ENCODE assay signal across 20 cellular contexts in the genomic region with DNA sequence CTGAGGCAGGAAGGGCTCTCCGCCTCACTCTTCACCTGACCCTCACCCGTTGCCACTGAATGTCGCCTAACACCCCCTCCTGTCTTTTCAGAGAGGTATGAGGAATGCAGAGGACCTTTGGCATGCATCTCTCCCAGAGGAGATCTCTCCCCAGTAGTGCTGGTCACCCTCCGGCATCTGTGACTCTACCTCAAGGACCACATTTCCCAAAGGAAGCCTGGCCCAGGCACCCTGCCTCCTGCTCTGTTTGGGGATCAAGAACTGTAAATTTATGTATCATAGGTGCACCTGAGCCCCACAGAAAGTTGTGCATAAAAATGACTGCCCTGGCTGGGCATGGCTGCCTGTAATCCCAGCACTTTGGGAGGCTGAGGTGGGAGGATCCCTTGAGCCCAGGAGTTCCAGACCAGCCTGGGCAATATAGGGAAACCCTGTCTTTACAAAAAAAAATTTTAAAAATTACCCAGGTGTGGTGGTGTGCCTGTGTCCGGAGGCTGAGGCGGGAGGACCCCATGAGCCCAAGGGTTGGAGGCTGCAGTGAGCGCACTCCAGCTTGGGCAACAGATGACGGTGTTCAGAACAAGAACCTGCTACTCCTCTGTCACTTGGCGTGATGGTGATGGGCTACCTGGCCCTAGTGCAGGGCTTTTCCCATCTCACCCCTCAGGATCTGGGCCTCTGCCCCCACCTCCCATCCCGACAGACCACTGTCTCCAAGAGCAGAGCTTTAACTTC. TPM values are rescaled to one million over a fixed set of nuclear protein-coding genes. Genes with fewer than 3 reads are reported as not detected.
DNase-seq lines count a peak whose midpoint lies in the region; ATAC-seq and TF ChIP-seq lines count a peak whose summit lies in the region.
"Had no signal": no experiment of that assay in that cellular context is flagged by ENCODE, and none has a peak within 500 bp of the region (broad histone marks: within the 10 kb centered on the region; RNA-seq: fewer than 3 reads in every experiment).

No MANE protein-coding gene starts in this region.

- H3K4me3 Mint-ChIP-seq in stimulated activated naive CD8-positive, alpha-beta T cell treated with anti-CD3 and anti-CD28 coated beads, Interleukin-15, Interleukin-2, amounts not matched to agents 100 ng/mL and 50 ng/mL, for 24 hours = no peak overlapping the region
- H3K4me3 Mint-ChIP-seq: activated CD4-positive, alpha-beta T cell treated with anti-CD3 and anti-CD28 coated beads, Interleukin-2, amount 10 ng/mL, durations not matched to agents 24 days and 14 days; activated T-helper 1 cell treated with anti-CD3 and anti-CD28 coated beads, Interleukin-12 subunit alpha, Interleukin-12 subunit beta, Interleukin-2, Interleukin-4 antibody, amounts not matched to agents 30 ng/mL and 10 ng/mL and 1 ng/mL, durations not matched to agents 14 hours and 24 hours and 36 hours had no signal

- H3K9me3 Mint-ChIP-seq in stimulated activated naive CD8-positive, alpha-beta T cell treated with anti-CD3 and anti-CD28 coated beads, Interleukin-15, Interleukin-2, amounts not matched to agents 100 ng/mL and 50 ng/mL, for 24 hours = no peaks in the 10 kb centered on the region
- H3K9me3 Mint-ChIP-seq: activated CD4-positive, alpha-beta T cell treated with anti-CD3 and anti-CD28 coated beads, Interleukin-2, amount 10 ng/mL, durations not matched to agents 24 days and 14 days; activated T-helper 1 cell treated with anti-CD3 and anti-CD28 coated beads, Interleukin-12 subunit alpha, Interleukin-12 subunit beta, Interleukin-2, Interleukin-4 antibody, amounts not matched to agents 30 ng/mL and 10 ng/mL and 1 ng/mL, durations not matched to agents 14 hours and 24 hours and 36 hours had no signal

- DNase-seq in stimulated activated naive CD8-positive, alpha-beta T cell treated with anti-CD3 and anti-CD28 coated beads, Interleukin-15, Interleukin-2, amounts not matched to agents 100 U/mL and 50 U/mL, for 24 hours = no peak
- no peak for DNase-seq in ascending aorta (ENCODE audit: low spot score in 2 of 2)
- peak; percentile 91 for DNase-seq in osteoblast (ENCODE audit: insufficient read length, low spot score, missing footprints)
- DNase-seq in vagina (ENCODE audit: extremely low spot score in 2 of 2) = no peak
- no peak for DNase-seq in pons (ENCODE audit: low spot score)
- DNase-seq in AML-193 (lab: John Stamatoyannopoulos, UW) = no peak
- no peak for DNase-seq in GDM1 (lab: John Stamatoyannopoulos, UW)
- DNase-seq: activated CD4-positive, alpha-beta T cell treated with anti-CD3 and anti-CD28 coated beads, Interleukin-2, amount 10 ng/mL, durations not matched to agents 24 days and 14 days; anterior cingulate cortex; BE2C; Karpas-422; mammary epithelial cell; NCI-H1436; NCI-H345; occipital lobe had no signal

- peaks cover 33% of the 10 kb centered on the region for H3K36me3 Mint-ChIP-seq in stimulated activated naive CD8-positive, alpha-beta T cell treated with anti-CD3 and anti-CD28 coated beads, Interleukin-15, Interleukin-2, amounts not matched to agents 100 ng/mL and 50 ng/mL, for 24 hours (ENCODE audit: low read depth)

- H3K27me3 ChIP-seq in ascending aorta = no peaks in the 10 kb centered on the region
- H3K27me3 ChIP-seq in osteoblast (ENCODE audit: insufficient read depth, low read length) = no peaks in the 10 kb centered on the region
- no peaks in the 10 kb centered on the region for H3K27me3 ChIP-seq in vagina
- H3K27me3 ChIP-seq: BE2C, SJSA1 had no signal

- peaks cover 0 to 36% of the 10 kb centered on the region in 2 donors for H3K4me1 ChIP-seq in ascending aorta
- H3K4me1 ChIP-seq in osteoblast (ENCODE audit: insufficient read depth, low read length) = peaks cover 49% of the 10 kb centered on the region
- H3K4me1 ChIP-seq in vagina = peaks cover 62% of the 10 kb centered on the region

- H3K36me3 ChIP-seq in ascending aorta (peaks cover 53 to 57% of the 10 kb centered on the region in 2 donors), osteoblast (ENCODE audit: insufficient read depth, low read length) (peaks cover 79% of the 10 kb centered on the region), vagina (peaks cover 0 to 56% of the 10 kb centered on the region in 2 donors)
- H3K36me3 ChIP-seq: BE2C had no signal

- H3K4me3 ChIP-seq in ascending aorta (no peak overlapping the region), osteoblast (ENCODE audit: insufficient read depth, low read length) (no peak overlapping the region), vagina (no peak overlapping the region)
- H3K4me3 ChIP-seq: SJSA1 had no signal

- H3K4me2 ChIP-seq in osteoblast (ENCODE audit: insufficient read depth, low read length) = no peak overlapping the region

- H4K20me1 ChIP-seq in osteoblast (ENCODE audit: insufficient read depth, low read length) = peaks cover 32% of the 10 kb centered on the region

- TF ChIP-seq CTCF in ascending aorta (IDR thresholded peaks at IDR 0.05) (no peak), osteoblast (IDR thresholded peaks at IDR 0.05; ENCODE audit: extremely low read depth, low read depth, low read length) (no peak), vagina (IDR thresholded peaks at IDR 0.05) (no peak)

- H3K27ac Mint-ChIP-seq in stimulated activated naive CD8-positive, alpha-beta T cell treated with anti-CD3 and anti-CD28 coated beads, Interleukin-15, Interleukin-2, amounts not matched to agents 100 ng/mL and 50 ng/mL, for 24 hours = peak overlapping the region; percentile 52
- H3K27ac Mint-ChIP-seq: activated CD4-positive, alpha-beta T cell treated with anti-CD3 and anti-CD28 coated beads, Interleukin-2, amount 10 ng/mL, durations not matched to agents 24 days and 14 days; activated T-helper 1 cell treated with anti-CD3 and anti-CD28 coated beads, Interleukin-12 subunit alpha, Interleukin-12 subunit beta, Interleukin-2, Interleukin-4 antibody, amounts not matched to agents 30 ng/mL and 10 ng/mL and 1 ng/mL, durations not matched to agents 14 hours and 24 hours and 36 hours had no signal

- H3K9me3 ChIP-seq in ascending aorta (no peaks in the 10 kb centered on the region), osteoblast (ENCODE audit: low read depth, low read length) (no peaks in the 10 kb centered on the region), vagina (no peaks in the 10 kb centered on the region)
- H3K9me3 ChIP-seq: BE2C, SJSA1 had no signal

- intact Hi-C loops in ascending aorta (cut with DNase I) (no loop called here), vagina (cut with DNase I) (loop anchor here (5.0 kb wide), 1 partner anchor 224 kb away; no protein-coding TSS in a partner anchor)

- H3K27ac ChIP-seq in ascending aorta (peak overlapping the region; percentile 18 to 35), osteoblast (ENCODE audit: low read depth, low read length) (peak overlapping the region; percentile 10), vagina (peak overlapping the region; percentile 73)
- H3K27ac ChIP-seq: SJSA1 had no signal

- no peaks in the 10 kb centered on the region for H3K27me3 Mint-ChIP-seq in stimulated activated naive CD8-positive, alpha-beta T cell treated with anti-CD3 and anti-CD28 coated beads, Interleukin-15, Interleukin-2, amounts not matched to agents 100 ng/mL and 50 ng/mL, for 24 hours
- H3K27me3 Mint-ChIP-seq: activated CD4-positive, alpha-beta T cell treated with anti-CD3 and anti-CD28 coated beads, Interleukin-2, amount 10 ng/mL, durations not matched to agents 24 days and 14 days had no signal

- H3K4me1 Mint-ChIP-seq in stimulated activated naive CD8-positive, alpha-beta T cell treated with anti-CD3 and anti-CD28 coated beads, Interleukin-15, Interleukin-2, amounts not matched to agents 100 ng/mL and 50 ng/mL, for 24 hours (ENCODE audit: low read depth) = peaks cover 53% of the 10 kb centered on the region

- ATAC-seq in stimulated activated naive CD8-positive, alpha-beta T cell treated with anti-CD3 and anti-CD28 coated beads, Interleukin-15, Interleukin-2, amounts not matched to agents 100 U/mL and 50 U/mL, for 24 hours = no peak

- peaks cover 53% of the 10 kb centered on the region for H3K79me2 ChIP-seq in osteoblast (ENCODE audit: insufficient read depth, low read length)

- H2AFZ ChIP-seq in osteoblast (ENCODE audit: low read length) = no peak overlapping the region

- no peak for TF ChIP-seq POLR2A in vagina (IDR thresholded peaks at IDR 0.05)

RNA-seq across cellular contexts. Expression of a gene that starts 13.7 kb away (rescaled TPM):
- total RNA-seq in ascending aorta (528 TPM), osteoblast (228 and 255 TPM in 2 replicates), vagina (271 TPM)

RNA-seq across cellular contexts. Expression of a gene that starts 17.7 kb away (rescaled TPM):
- total RNA-seq in ascending aorta (not detected), osteoblast (not detected in 2 replicates), vagina (14.7 TPM)
- total RNA-seq: activated CD4-positive, alpha-beta T cell treated with anti-CD3 and anti-CD28 coated beads, Interleukin-2, amount 10 ng/mL, durations not matched to agents 24 days and 14 days; activated T-helper 1 cell treated with anti-CD3 and anti-CD28 coated beads, Interleukin-12 subunit alpha, Interleukin-12 subunit beta, Interleukin-2, Interleukin-4 antibody, amounts not matched to agents 30 ng/mL and 10 ng/mL and 1 ng/mL, durations not matched to agents 14 hours and 24 hours and 36 hours; endothelial cell of umbilical vein; glomerular endothelial cell; occipital lobe had no signal

RNA-seq across cellular contexts. Expression of a gene that starts 47.2 kb away (rescaled TPM):
- 14.3 TPM for total RNA-seq in ascending aorta
- total RNA-seq in osteoblast = under 0.01 and 0.36 TPM in 2 replicates
- total RNA-seq in vagina = 55.2 TPM
- total RNA-seq: activated CD4-positive, alpha-beta T cell treated with anti-CD3 and anti-CD28 coated beads, Interleukin-2, amount 10 ng/mL, durations not matched to agents 24 days and 14 days; glomerular endothelial cell; occipital lobe had no signal

RNA-seq across cellular contexts. Expression of a gene that starts 55.8 kb away (rescaled TPM):
- 284 TPM for total RNA-seq in ascending aorta
- 110 and 121 TPM in 2 replicates for total RNA-seq in osteoblast
- total RNA-seq in vagina = 146 TPM

Comparison
In these comparisons a context has a peak if more than half of its experiments do, and no peak if none do; other contexts are left out.
1. H3K27ac ChIP-seq: peak in every context shown above with its lines; median percentile 73 in vagina; 26 in ascending aorta; 10 in osteoblast.
2. RNA of a gene that starts 17.7 kb away (total RNA-seq): 14.7 TPM in vagina (single experiment); not detected in ascending aorta (single experiment) and not detected in osteoblast; every median in the first group is over 10 times any median in the second.
3. RNA of a gene that starts 47.2 kb away (total RNA-seq): 55.2 TPM in vagina (single experiment) and 14.3 TPM in ascending aorta (single experiment); under 0.01 to 0.36 TPM in osteoblast; every median in the first group is over 10 times any median in the second.